Comparison of ENCODE assay signal across 19 cellular contexts in genomic region chrX:118164138-118164537, GRCh38.
"Had no signal": no experiment of that assay in that cellular context is flagged by ENCODE, and none has a peak within 500 bp of the region (broad histone marks: within the 10 kb centered on the region; RNA-seq: fewer than 3 reads in every experiment).

No MANE protein-coding gene starts in this region.

- H3K27ac ChIP-seq: breast epithelium, epithelial cell of prostate, right atrium auricular region, testis, upper lobe of left lung had no signal

- H3K36me3 ChIP-seq: breast epithelium, right atrium auricular region, upper lobe of left lung had no signal

- H3K27me3 ChIP-seq: right atrium auricular region, testis, upper lobe of left lung had no signal

- H3K4me1 ChIP-seq: breast epithelium, right atrium auricular region, testis, upper lobe of left lung had no signal

- DNase-seq: activated CD4-positive, alpha-beta T cell treated with anti-CD3 and anti-CD28 coated beads, Interleukin-2, amount 10 ng/mL, durations not matched to agents 24 days and 14 days; activated CD4-positive, CD25-positive, alpha-beta regulatory T cell; activated CD8-positive, alpha-beta memory T cell treated with anti-CD3 and anti-CD28 coated beads, Interleukin-2, amount 50 U/mL, for 48 hours; activated gamma-delta T cell; activated naive CD8-positive, alpha-beta T cell treated with anti-CD3 and anti-CD28 coated beads for 36 hours; activated T-cell treated with anti-CD3 and anti-CD28 coated beads, Interleukin-2, amount 50 U/mL, for 72 hours; anterior cingulate cortex; effector memory CD4-positive, alpha-beta T cell; hypothalamus; kidney glomerular epithelial cell; posterior cingulate gyrus; stimulated activated naive CD8-positive, alpha-beta T cell treated with anti-CD3 and anti-CD28 coated beads, Interleukin-15, amount 100 ng/mL, for 72 hours; SW 1271; testis; upper lobe of left lung had no signal

- ATAC-seq: activated T-cell treated with anti-CD3 and anti-CD28 coated beads, Interleukin-2, amount 50 U/mL, for 72 hours; natural killer cell treated with Interleukin-12 subunit alpha and Interleukin-12 subunit beta and Interleukin-15 and Interleukin-18, amount 100 ng/mL, for 72 hours; stimulated activated naive CD8-positive, alpha-beta T cell treated with anti-CD3 and anti-CD28 coated beads, Interleukin-15, amount 100 ng/mL, for 72 hours had no signal

- H3K9me3 ChIP-seq: breast epithelium, right atrium auricular region, testis, upper lobe of left lung had no signal

- H3K4me3 ChIP-seq: breast epithelium, right atrium auricular region, testis, upper lobe of left lung had no signal
